In the genomic region with DNA sequence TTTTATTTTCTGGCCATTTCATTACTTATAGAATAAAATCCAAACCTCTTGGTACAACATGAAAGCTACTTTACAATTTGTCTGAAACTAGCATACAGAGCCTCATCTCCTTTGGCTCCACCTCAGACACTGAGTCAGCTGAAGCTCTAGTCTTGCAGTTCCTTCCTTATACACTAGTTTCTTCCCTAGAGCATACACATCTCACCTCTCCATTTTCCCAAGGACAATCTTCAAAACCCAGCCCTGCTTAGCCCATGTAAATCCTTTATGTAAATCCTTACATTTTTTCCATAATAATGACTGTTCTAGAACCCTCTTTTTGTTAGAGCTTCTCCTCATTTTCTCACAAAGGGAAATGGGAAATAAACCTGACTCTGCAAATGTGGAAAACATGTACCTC, we compare ENCODE assay signal across 24 cellular contexts.
"Had no signal": no experiment of that assay in that cellular context is flagged by ENCODE, and none has a peak within 500 bp of the region (broad histone marks: within the 10 kb centered on the region; RNA-seq: fewer than 3 reads in every experiment).

No MANE protein-coding gene starts in this region.

- ATAC-seq: activated CD4-positive, alpha-beta T cell treated with anti-CD3 and anti-CD28 coated beads for 36 hours; left lobe of liver; lower lobe of right lung; naive thymus-derived CD4-positive, alpha-beta T cell had no signal

- H3K36me3 Mint-ChIP-seq: activated naive CD4-positive, alpha-beta T cell treated with anti-CD3 and anti-CD28 coated beads, Interleukin-2, amount 10 ng/mL, durations not matched to agents 7 days and 5 days; naive thymus-derived CD4-positive, alpha-beta T cell; type B pancreatic cell had no signal

- H3K9me3 Mint-ChIP-seq: activated B cell treated with CpG ODN at 0.5 μM for 24 hours; activated naive CD4-positive, alpha-beta T cell treated with anti-CD3 and anti-CD28 coated beads, Interleukin-2, amount 10 ng/mL, durations not matched to agents 7 days and 5 days; T-helper 1 cell treated with Interleukin-12 subunit alpha and Interleukin-12 subunit beta and Interleukin-4 antibody, amounts not matched to agents 30 μg/mL and 1 μg/mL, for 36 hours; type B pancreatic cell had no signal

- H3K9me3 ChIP-seq: lower lobe of right lung, sigmoid colon, thoracic aorta, vagina had no signal

- H3K4me2 ChIP-seq: smooth muscle cell had no signal

- H3K27ac Mint-ChIP-seq: activated B cell treated with CpG ODN at 0.5 μM for 24 hours; activated CD4-positive, alpha-beta T cell treated with anti-CD3 and anti-CD28 coated beads for 36 hours; activated naive CD4-positive, alpha-beta T cell treated with anti-CD3 and anti-CD28 coated beads, Interleukin-2, amount 10 ng/mL, durations not matched to agents 7 days and 5 days; naive thymus-derived CD4-positive, alpha-beta T cell; T-helper 1 cell treated with Interleukin-12 subunit alpha and Interleukin-12 subunit beta and Interleukin-4 antibody, amounts not matched to agents 30 μg/mL and 1 μg/mL, for 36 hours; type B pancreatic cell had no signal

- H3K27me3 Mint-ChIP-seq: activated B cell treated with CpG ODN at 0.5 μM for 24 hours; activated CD4-positive, alpha-beta T cell treated with anti-CD3 and anti-CD28 coated beads for 36 hours; activated naive CD4-positive, alpha-beta T cell treated with anti-CD3 and anti-CD28 coated beads, Interleukin-2, amount 10 ng/mL, durations not matched to agents 7 days and 5 days; naive thymus-derived CD4-positive, alpha-beta T cell; type B pancreatic cell had no signal

- H3K36me3 ChIP-seq: lower lobe of right lung, sigmoid colon, thoracic aorta, vagina had no signal

- H3K4me3 ChIP-seq: coronary artery, lower lobe of right lung, sigmoid colon, smooth muscle cell, thoracic aorta, vagina had no signal

- H3K27ac ChIP-seq: coronary artery, lower lobe of right lung, sigmoid colon, thoracic aorta, vagina had no signal

- H3K4me1 Mint-ChIP-seq: activated B cell treated with CpG ODN at 0.5 μM for 24 hours; activated CD4-positive, alpha-beta T cell treated with anti-CD3 and anti-CD28 coated beads for 36 hours; activated naive CD4-positive, alpha-beta T cell treated with anti-CD3 and anti-CD28 coated beads, Interleukin-2, amount 10 ng/mL, durations not matched to agents 7 days and 5 days; naive thymus-derived CD4-positive, alpha-beta T cell had no signal

- DNase-seq: activated B cell treated with CpG ODN at 0.5 μM for 24 hours; activated CD4-positive, alpha-beta T cell treated with anti-CD3 and anti-CD28 coated beads for 36 hours; activated CD4-positive, alpha-beta T cell treated with anti-CD3 and anti-CD28 coated beads, Interleukin-2, amount 50 U/mL, for 4 hours; activated CD8-positive, alpha-beta memory T cell treated with anti-CD3 and anti-CD28 coated beads for 24 hours; activated CD8-positive, alpha-beta memory T cell treated with anti-CD3 and anti-CD28 coated beads, Interleukin-2, amount 50 U/mL, for 4 hours; activated naive CD4-positive, alpha-beta T cell treated with anti-CD3 and anti-CD28 coated beads, Interleukin-2, amount 10 ng/mL, durations not matched to agents 7 days and 5 days; activated T-cell treated with anti-CD3 and anti-CD28 coated beads, Interleukin-2, amount 50 U/mL, for 48 hours; amygdala; hippocampal formation; islet precursor cell; lower lobe of right lung; naive thymus-derived CD4-positive, alpha-beta T cell; sigmoid colon; stimulated activated CD4-positive, alpha-beta T cell treated with anti-CD3 and anti-CD28 coated beads, Interleukin-15, amount 100 ng/mL, for 24 hours; stimulated activated CD4-positive, alpha-beta T cell treated with anti-CD3 and anti-CD28 coated beads, Interleukin-2, amount 100 ng/mL, for 48 hours; stimulated activated naive CD4-positive, alpha-beta T cell; T1000 had no signal

- H3K4me3 Mint-ChIP-seq: activated B cell treated with CpG ODN at 0.5 μM for 24 hours; activated CD4-positive, alpha-beta T cell treated with anti-CD3 and anti-CD28 coated beads for 36 hours; activated naive CD4-positive, alpha-beta T cell treated with anti-CD3 and anti-CD28 coated beads, Interleukin-2, amount 10 ng/mL, durations not matched to agents 7 days and 5 days; naive thymus-derived CD4-positive, alpha-beta T cell; T-helper 1 cell treated with Interleukin-12 subunit alpha and Interleukin-12 subunit beta and Interleukin-4 antibody, amounts not matched to agents 30 μg/mL and 1 μg/mL, for 36 hours; type B pancreatic cell had no signal

- H3K4me1 ChIP-seq: lower lobe of right lung, sigmoid colon, vagina had no signal

- H3K27me3 ChIP-seq: sigmoid colon, vagina had no signal
